1 cellular context compared by ENCODE assay signal in the genomic region with DNA sequence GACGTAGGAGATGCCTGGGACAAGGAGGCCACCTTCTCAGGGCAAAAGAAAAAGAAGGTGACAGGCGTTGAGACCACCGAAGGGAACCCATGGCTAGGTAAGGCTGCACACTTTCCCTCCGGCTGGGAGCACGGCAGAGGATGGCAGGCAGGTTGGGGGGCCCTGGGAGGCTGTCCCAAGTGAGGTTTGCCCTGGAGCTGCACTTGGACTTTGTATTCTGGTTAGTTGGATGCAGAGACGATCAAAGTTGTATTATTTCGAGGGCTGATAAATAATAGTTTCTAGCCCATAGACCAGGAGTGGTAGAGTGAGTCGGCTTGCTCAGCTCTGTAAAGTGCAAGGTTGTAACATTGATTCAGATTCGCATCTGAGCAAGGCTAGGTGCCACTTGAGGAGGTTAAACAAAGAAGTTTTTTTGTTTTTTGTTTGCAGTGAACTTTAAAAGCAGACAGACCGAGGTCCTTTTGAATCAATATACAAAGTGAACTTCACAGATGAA.
TF ChIP-seq lines count a peak whose summit lies in the region.

No MANE protein-coding gene starts in this region.

TF ChIP-seq in H1, 55 proteins besides CTCF, POLR2A, EP300 and RAD21:
- TF ChIP-seq POLR2AphosphoS5 (IDR thresholded peaks at IDR 0.05; ENCODE audit: low read depth, low read length) (no peak), PHF8 (conservative IDR thresholded peaks at IDR 0.05; ENCODE audit: low read depth, low read length) (no peak; the same call in 1 of the 2 replicates), KDM4A (IDR thresholded peaks at IDR 0.05; ENCODE audit: low read depth, low read length, severe bottlenecking) (peak; percentile 13)
